In genomic region chr3:131026321-131027151, GRCh38 we compare ENCODE assay signal across 8 cellular contexts. TPM values are rescaled to one million over a fixed set of nuclear protein-coding genes. Genes with fewer than 3 reads are reported as not detected.
DNase-seq lines count a peak whose midpoint lies in the region; ATAC-seq, FAIRE-seq and TF ChIP-seq lines count a peak whose summit lies in the region.

Gene ASTE1 (minus strand): TSS chr3:131026825. CDS start chr3:131025306, 1,519 bp downstream.
Gene NEK11 (plus strand): TSS chr3:131026877. CDS start chr3:131029709, 2,832 bp downstream.

- H3K4me3 ChIP-seq in AG09309 (ENCODE audit: control insufficient read depth, low read depth, low read length) (peak within 1 kb of the TSS; percentile 94), keratinocyte (ENCODE audit: control insufficient read depth in 2 of 3, extremely low read depth in 1 of 3, insufficient read depth in 2 of 3, low read depth in 1 of 3, low read length in 3 of 3) (peak within 1 kb of the TSS; percentile 67 to 91 (median 83))

- H3K36me3 Mint-ChIP-seq in central memory CD8-positive, alpha-beta T cell (ENCODE audit: insufficient read depth) = peaks cover 19% of the 10 kb centered on the region

- no peaks in the 10 kb centered on the region for H3K79me2 ChIP-seq in keratinocyte (ENCODE audit: control insufficient read depth, insufficient read depth, low read length)

- no peaks in the 10 kb centered on the region for H3K9me3 Mint-ChIP-seq in central memory CD8-positive, alpha-beta T cell

- peak within 1 kb of the TSS; percentile 90 for H3K27ac ChIP-seq in keratinocyte (ENCODE audit: control insufficient read depth, insufficient read depth, low read length)

- ATAC-seq in GM19023 (IDR thresholded peaks at IDR 0.05; ENCODE audit: unreplicated experiment) (peak; percentile 99), HG03196 (IDR thresholded peaks at IDR 0.05; ENCODE audit: unreplicated experiment) (peak; percentile 99)
- ATAC-seq in central memory CD8-positive, alpha-beta T cell (replicated peaks; ENCODE audit: extremely low read depth, poor library complexity, severe bottlenecking) = peak; percentile 96

- H2AFZ ChIP-seq in keratinocyte (ENCODE audit: control insufficient read depth, low read length) = peak within 1 kb of the TSS; percentile 100

- dilution Hi-C loops in keratinocyte (cut with MboI; ENCODE audit: extremely low pct_ligation_motif_present, low sequenced_read_pairs) = no loop called here

- H4K20me1 ChIP-seq in keratinocyte (ENCODE audit: control insufficient read depth, extremely low read depth, insufficient read depth, low read length) = no peaks in the 10 kb centered on the region

- H3K4me1 ChIP-seq in keratinocyte (ENCODE audit: control insufficient read depth, extremely low read depth, insufficient read depth, low read length) = peaks cover 15% of the 10 kb centered on the region

- H3K9me1 ChIP-seq in keratinocyte (ENCODE audit: control insufficient read depth, extremely low read depth, insufficient read depth, low read length) = no peaks in the 10 kb centered on the region

- TF ChIP-seq CTCF in AG09309 (IDR thresholded peaks at IDR 0.05; ENCODE audit: control insufficient read depth, insufficient read depth, low read depth, low read length, missing control alignments) (no peak), keratinocyte (optimal IDR thresholded peaks at IDR 0.05 in 1 of 3, IDR thresholded peaks at IDR 0.05 in 1 of 3, conservative IDR thresholded peaks at IDR 0.05 in 1 of 3; ENCODE audit: extremely low read depth in 1 of 3, insufficient read depth in 2 of 3, low read length in 3 of 3) (no peak)

- H3K9me3 ChIP-seq in keratinocyte (ENCODE audit: control insufficient read depth, low read depth, low read length) = no peaks in the 10 kb centered on the region

- FAIRE-seq in keratinocyte (lab: Jason Lieb, UNC) = peak; percentile 5

- peaks cover 0 to 4% of the 10 kb centered on the region in 2 experiments for H3K36me3 ChIP-seq in keratinocyte (ENCODE audit: control insufficient read depth in 2 of 2, extremely low read depth in 1 of 2, insufficient read depth in 2 of 2, low read length in 2 of 2)

- H3K9ac ChIP-seq in keratinocyte (ENCODE audit: control insufficient read depth, extremely low read depth, insufficient read depth, low read length) = peak within 1 kb of the TSS; percentile 90

- H3K4me1 Mint-ChIP-seq in central memory CD8-positive, alpha-beta T cell = peaks cover 31% of the 10 kb centered on the region

- H3K27me3 ChIP-seq in keratinocyte (ENCODE audit: control insufficient read depth, extremely low read depth, insufficient read depth, low read length) = no peaks in the 10 kb centered on the region

- H3K4me3 Mint-ChIP-seq in central memory CD8-positive, alpha-beta T cell = peak within 1 kb of the TSS; percentile 91

- peak within 1 kb of the TSS; percentile 98 for H3K27ac Mint-ChIP-seq in central memory CD8-positive, alpha-beta T cell (ENCODE audit: low read depth)

- H3K4me2 ChIP-seq in keratinocyte (ENCODE audit: control insufficient read depth, extremely low read depth, insufficient read depth, low read depth, low read length) = peak within 1 kb of the TSS; percentile 93

- no peak for DNase-seq in AG09309 (ENCODE audit: low read depth)
- peak; percentile 87 for DNase-seq in NCI-H226
- peak; percentile 71 to 86 (median 83) for DNase-seq in activated CD4-positive, CD25-positive, alpha-beta regulatory T cell (lab: John Stamatoyannopoulos, UW)
- peak; percentile 85 to 93 for DNase-seq in central memory CD8-positive, alpha-beta T cell (ENCODE audit: low spot score in 2 of 2)
- DNase-seq in keratinocyte (ENCODE audit: low read depth, low spot score) = peak; percentile 13
- peak; percentile 80 to 83 for DNase-seq in stimulated activated CD4-positive, alpha-beta T cell treated with anti-CD3 and anti-CD28 coated beads, Interleukin-15, amount 100 ng/mL, for 1 hour (ENCODE audit: low read depth in 1 of 2, low spot score in 1 of 2)

- no peaks in the 10 kb centered on the region for H3K27me3 Mint-ChIP-seq in central memory CD8-positive, alpha-beta T cell

RNA-seq across cellular contexts. Expression of gene ASTE1, which starts in this region (rescaled TPM):
- polyA plus RNA-seq in keratinocyte = 4.3 to 5.2 TPM (median 4.6 TPM) in 3 replicates
- 1.8 TPM for polyA plus RNA-seq in keratinocyte (2011; ENCODE audit: low read depth)
- 1.9 and 3.4 TPM in 2 replicates for polyA plus RNA-seq in keratinocyte (2011; cell fraction: cytosol; rRNA removed)
- 4.2 and 4.9 TPM in 2 replicates for polyA plus RNA-seq in keratinocyte (2011; cell fraction: nucleus; rRNA removed)
- 2.5 and 2.7 TPM in 2 replicates for polyA plus RNA-seq in keratinocyte (2012; ENCODE audit: low replicate concordance)
- 3.2 to 5.9 TPM (median 4.5 TPM) in 3 replicates for polyA minus RNA-seq in keratinocyte
- polyA minus RNA-seq in keratinocyte (2011; cell fraction: cytosol; rRNA and poly(A)+ RNA removed) = 5.9 TPM
- polyA minus RNA-seq in keratinocyte (2011; cell fraction: nucleus; rRNA and poly(A)+ RNA removed) = 3.4 and 7.0 TPM in 2 replicates

RNA-seq across cellular contexts. Expression of gene NEK11, which starts in this region (rescaled TPM):
- polyA plus RNA-seq in keratinocyte = 6.8 to 9.4 TPM (median 8.4 TPM) in 3 replicates
- 12.4 TPM for polyA plus RNA-seq in keratinocyte (2011; ENCODE audit: low read depth)
- 5.9 and 8.3 TPM in 2 replicates for polyA plus RNA-seq in keratinocyte (2011; cell fraction: cytosol; rRNA removed)
- 11.6 and 14.2 TPM in 2 replicates for polyA plus RNA-seq in keratinocyte (2011; cell fraction: nucleus; rRNA removed)
- polyA plus RNA-seq in keratinocyte (2012; ENCODE audit: low replicate concordance) = 4.2 and 5.3 TPM in 2 replicates
- polyA minus RNA-seq in keratinocyte = 2.5 to 7.7 TPM (median 4.2 TPM) in 3 replicates
- 6.3 TPM for polyA minus RNA-seq in keratinocyte (2011; cell fraction: cytosol; rRNA and poly(A)+ RNA removed)
- 7.6 and 18.2 TPM in 2 replicates for polyA minus RNA-seq in keratinocyte (2011; cell fraction: nucleus; rRNA and poly(A)+ RNA removed)
